ENCODE assay signal across 21 cellular contexts in genomic region chr2:12536926-12537325, GRCh38.
"Had no signal": no experiment of that assay in that cellular context is flagged by ENCODE, and none has a peak within 500 bp of the region (broad histone marks: within the 10 kb centered on the region; RNA-seq: fewer than 3 reads in every experiment).

No MANE protein-coding gene starts in this region.

- DNase-seq: activated CD4-positive, alpha-beta memory T cell treated with anti-CD3 and anti-CD28 coated beads, Interleukin-2, amount 10 ng/mL, durations not matched to agents 7 days and 5 days; activated effector memory CD4-positive, alpha-beta T cell treated with anti-CD3 and anti-CD28 coated beads, Interleukin-2, amount 50 U/mL, for 16 hours; activated T-cell treated with anti-CD3 and anti-CD28 coated beads, Interleukin-2, amount 50 U/mL, for 4 hours; amygdala; brain microvascular endothelial cell; cerebellar nuclear complex; gastrocnemius medialis; heart left ventricle; immature natural killer cell; midbrain; naive thymus-derived CD4-positive, alpha-beta T cell; right cardiac atrium; stimulated activated naive CD8-positive, alpha-beta T cell treated with anti-CD3 and anti-CD28 coated beads, Interleukin-15, Interleukin-2, amounts not matched to agents 100 U/mL and 50 U/mL, for 24 hours; T-helper 1 cell; T1000; upper lobe of left lung had no signal

- H3K9me3 ChIP-seq: gastrocnemius medialis, heart left ventricle, upper lobe of left lung had no signal

- H3K9me3 Mint-ChIP-seq: activated CD4-positive, alpha-beta memory T cell treated with anti-CD3 and anti-CD28 coated beads, Interleukin-2, amount 10 ng/mL, durations not matched to agents 7 days and 5 days; activated naive CD4-positive, alpha-beta T cell treated with anti-CD3 and anti-CD28 coated beads, Interleukin-2, amount 50 U/mL, for 24 hours; activated T-cell treated with anti-CD3 and anti-CD28 coated beads, Interleukin-2, amount 50 U/mL, for 4 hours; immature natural killer cell had no signal

- H3K4me1 ChIP-seq: gastrocnemius medialis had no signal

- H3K27me3 Mint-ChIP-seq: activated naive CD4-positive, alpha-beta T cell treated with anti-CD3 and anti-CD28 coated beads, Interleukin-2, amount 50 U/mL, for 24 hours had no signal

- H3K36me3 Mint-ChIP-seq: activated naive CD4-positive, alpha-beta T cell treated with anti-CD3 and anti-CD28 coated beads, Interleukin-2, amount 50 U/mL, for 24 hours; immature natural killer cell had no signal

- H3K27me3 ChIP-seq: brain microvascular endothelial cell, gastrocnemius medialis, heart left ventricle, upper lobe of left lung had no signal

- ATAC-seq: activated T-cell treated with anti-CD3 and anti-CD28 coated beads, Interleukin-2, amount 50 U/mL, for 4 hours; gastrocnemius medialis; heart left ventricle; naive thymus-derived CD4-positive, alpha-beta T cell; SK-N-SH treated with all-trans-retinoic acid at 6 μM for 48 hours; stimulated activated naive CD8-positive, alpha-beta T cell treated with anti-CD3 and anti-CD28 coated beads, Interleukin-15, Interleukin-2, amounts not matched to agents 100 U/mL and 50 U/mL, for 24 hours had no signal

- H3K27ac ChIP-seq: brain microvascular endothelial cell, gastrocnemius medialis, upper lobe of left lung, VCaP had no signal

- H3K4me3 ChIP-seq: gastrocnemius medialis, heart left ventricle, lung, upper lobe of left lung had no signal

- H3K27ac Mint-ChIP-seq: activated CD4-positive, alpha-beta memory T cell treated with anti-CD3 and anti-CD28 coated beads, Interleukin-2, amount 10 ng/mL, durations not matched to agents 7 days and 5 days; activated naive CD4-positive, alpha-beta T cell treated with anti-CD3 and anti-CD28 coated beads, Interleukin-2, amount 50 U/mL, for 24 hours; immature natural killer cell; naive thymus-derived CD4-positive, alpha-beta T cell; progenitor cell of endocrine pancreas had no signal

- H3K4me3 Mint-ChIP-seq: activated CD4-positive, alpha-beta memory T cell treated with anti-CD3 and anti-CD28 coated beads, Interleukin-2, amount 10 ng/mL, durations not matched to agents 7 days and 5 days; activated naive CD4-positive, alpha-beta T cell treated with anti-CD3 and anti-CD28 coated beads, Interleukin-2, amount 50 U/mL, for 24 hours; activated T-cell treated with anti-CD3 and anti-CD28 coated beads, Interleukin-2, amount 50 U/mL, for 4 hours; immature natural killer cell; naive thymus-derived CD4-positive, alpha-beta T cell had no signal

- H3K36me3 ChIP-seq: brain microvascular endothelial cell, gastrocnemius medialis, heart left ventricle, upper lobe of left lung had no signal
